1 cellular context compared by ENCODE assay signal in the genomic region with DNA sequence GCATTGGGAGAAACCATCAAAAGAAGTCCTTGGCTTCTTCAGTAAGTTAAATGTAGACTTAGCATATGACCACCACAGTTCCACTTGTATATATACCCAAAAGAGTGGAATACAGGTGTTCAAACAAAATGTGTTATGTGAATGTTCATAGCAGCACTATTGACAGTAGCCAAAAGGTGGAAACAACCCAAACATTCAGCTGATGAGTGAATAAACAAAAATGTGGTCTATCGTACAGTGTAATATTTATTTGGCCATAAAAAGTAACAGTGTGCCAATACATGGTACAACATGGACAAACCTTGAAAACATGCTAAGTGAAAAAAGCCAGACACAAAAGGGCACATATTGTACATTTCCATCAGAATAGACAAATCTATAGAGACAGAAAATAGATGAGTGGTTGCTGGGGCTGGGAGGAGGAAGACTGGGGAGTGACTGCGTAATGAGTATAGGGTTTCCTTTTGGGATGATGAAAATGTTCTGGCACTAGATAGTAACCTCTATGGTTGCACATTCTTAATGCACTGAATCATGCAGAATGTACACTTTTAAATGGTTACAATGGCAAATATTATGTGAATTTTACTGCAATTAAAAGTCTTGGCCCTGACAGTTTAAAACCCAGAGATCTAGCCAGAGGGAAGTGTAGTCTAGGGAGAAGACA.
TF ChIP-seq lines count a peak whose summit lies in the region.

No MANE protein-coding gene starts in this region.

TF ChIP-seq in HepG2, 621 proteins besides CTCF, POLR2A, EP300 and RAD21:
- TF ChIP-seq RBFOX2 (IDR thresholded peaks at IDR 0.05; ENCODE audit: low read depth, low read length) (0 out of 2 replicates have a peak, but pooled peaks have one; percentile 36), NFE2L2 (IDR thresholded peaks at IDR 0.05; ENCODE audit: low read length) (no peak), SALL1 (CRISPR knock-in tag; IDR thresholded peaks at IDR 0.05) (no peak), ZNF660 (CRISPR knock-in tag; IDR thresholded peaks at IDR 0.05; ENCODE audit: borderline replicate concordance, low read depth) (no peak), ASH2L (IDR thresholded peaks at IDR 0.05; ENCODE audit: insufficient read length, low read depth, low read length) (no peak), FOXM1 (CRISPR knock-in tag; IDR thresholded peaks at IDR 0.05) (no peak)
- TF ChIP-seq, protein P1, sequence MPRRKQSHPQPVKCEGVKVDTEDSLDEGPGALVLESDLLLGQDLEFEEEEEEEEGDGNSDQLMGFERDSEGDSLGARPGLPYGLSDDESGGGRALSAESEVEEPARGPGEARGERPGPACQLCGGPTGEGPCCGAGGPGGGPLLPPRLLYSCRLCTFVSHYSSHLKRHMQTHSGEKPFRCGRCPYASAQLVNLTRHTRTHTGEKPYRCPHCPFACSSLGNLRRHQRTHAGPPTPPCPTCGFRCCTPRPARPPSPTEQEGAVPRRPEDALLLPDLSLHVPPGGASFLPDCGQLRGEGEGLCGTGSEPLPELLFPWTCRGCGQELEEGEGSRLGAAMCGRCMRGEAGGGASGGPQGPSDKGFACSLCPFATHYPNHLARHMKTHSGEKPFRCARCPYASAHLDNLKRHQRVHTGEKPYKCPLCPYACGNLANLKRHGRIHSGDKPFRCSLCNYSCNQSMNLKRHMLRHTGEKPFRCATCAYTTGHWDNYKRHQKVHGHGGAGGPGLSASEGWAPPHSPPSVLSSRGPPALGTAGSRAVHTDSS (CRISPR knock-in tag; conservative IDR thresholded peaks at IDR 0.05): no peak
